In genomic region chr7:140881507-140882228, GRCh38 we compare ENCODE assay signal across 13 cellular contexts. TPM values are rescaled to one million over a fixed set of nuclear protein-coding genes. Genes with fewer than 3 reads are reported as not detected.
DNase-seq lines count a peak whose midpoint lies in the region; ATAC-seq lines count a peak whose summit lies in the region.
"Had no signal": no experiment of that assay in that cellular context is flagged by ENCODE, and none has a peak within 500 bp of the region (broad histone marks: within the 10 kb centered on the region; RNA-seq: fewer than 3 reads in every experiment).

No MANE protein-coding gene starts in this region.

- peaks cover 26 to 58% of the 10 kb centered on the region in 2 donors for H3K4me1 Mint-ChIP-seq in natural killer cell treated with Interleukin-12 subunit alpha and Interleukin-12 subunit beta and Interleukin-15 and Interleukin-18, amount 100 ng/mL, for 72 hours (ENCODE audit: low read depth in 2 of 2)

- no peak overlapping the region for H3K27ac ChIP-seq in substantia nigra (ENCODE audit: low read depth, low read length, poor library complexity, severe bottlenecking)
- H3K27ac ChIP-seq: dorsolateral prefrontal cortex, left ventricle myocardium inferior, pancreas, testis had no signal

- no peaks in the 10 kb centered on the region for H3K27me3 Mint-ChIP-seq in natural killer cell treated with Interleukin-12 subunit alpha and Interleukin-12 subunit beta and Interleukin-15 and Interleukin-18, amount 100 ng/mL, for 72 hours

- H3K4me3 Mint-ChIP-seq in natural killer cell treated with Interleukin-12 subunit alpha and Interleukin-12 subunit beta and Interleukin-15 and Interleukin-18, amount 100 ng/mL, for 72 hours, result peak overlapping the region; percentile 4

- no peaks in the 10 kb centered on the region for H3K36me3 Mint-ChIP-seq in natural killer cell treated with Interleukin-12 subunit alpha and Interleukin-12 subunit beta and Interleukin-15 and Interleukin-18, amount 100 ng/mL, for 72 hours

- no peak for DNase-seq in natural killer cell treated with Interleukin-12 subunit alpha and Interleukin-12 subunit beta and Interleukin-15 and Interleukin-18, amount 100 ng/mL, for 72 hours (ENCODE audit: low spot score)
- DNase-seq in ureter (ENCODE audit: low spot score) (no peak), DMS114 treated with DMSO at 0.1 percent for 48 hours (lab: John Stamatoyannopoulos, UW; ENCODE audit: unreplicated experiment) (no peak), substantia nigra (lab: John Stamatoyannopoulos, UW) (no peak)
- DNase-seq: activated CD4-positive, alpha-beta T cell treated with anti-CD3 and anti-CD28 coated beads for 48 hours; dorsolateral prefrontal cortex; left ventricle myocardium inferior; NCI-H510A treated with DMSO at 0.1 percent for 48 hours; pancreas; testis had no signal

- H3K9me3 Mint-ChIP-seq in natural killer cell treated with Interleukin-12 subunit alpha and Interleukin-12 subunit beta and Interleukin-15 and Interleukin-18, amount 100 ng/mL, for 72 hours, result no peaks in the 10 kb centered on the region

- peak overlapping the region in 1 of 2 donors; percentile 1 for H3K27ac Mint-ChIP-seq in natural killer cell treated with Interleukin-12 subunit alpha and Interleukin-12 subunit beta and Interleukin-15 and Interleukin-18, amount 100 ng/mL, for 72 hours

- peak; percentile 66 for ATAC-seq in GM18907 (IDR thresholded peaks at IDR 0.05; ENCODE audit: unreplicated experiment)
- ATAC-seq in GM21576 (IDR thresholded peaks at IDR 0.05; ENCODE audit: unreplicated experiment), result peak; percentile 59
- peak; percentile 50 for ATAC-seq in HG03354 (IDR thresholded peaks at IDR 0.05; ENCODE audit: poor library complexity, severe bottlenecking, unreplicated experiment)
- ATAC-seq in natural killer cell treated with Interleukin-12 subunit alpha and Interleukin-12 subunit beta and Interleukin-15 and Interleukin-18, amount 100 ng/mL, for 72 hours, result peak in 1 of 2 donors; percentile 48
- ATAC-seq: pancreas had no signal

RNA-seq across cellular contexts. Expression of gene BRAF, which starts 43.1 kb away (rescaled TPM):
- total RNA-seq in natural killer cell treated with Interleukin-12 subunit alpha and Interleukin-12 subunit beta and Interleukin-15 and Interleukin-18, amount 100 ng/mL, for 72 hours, result 10 to 100 TPM; 35.7 to 42.2 TPM
- total RNA-seq in ureter, result 77.2 TPM
